In the genomic region with DNA sequence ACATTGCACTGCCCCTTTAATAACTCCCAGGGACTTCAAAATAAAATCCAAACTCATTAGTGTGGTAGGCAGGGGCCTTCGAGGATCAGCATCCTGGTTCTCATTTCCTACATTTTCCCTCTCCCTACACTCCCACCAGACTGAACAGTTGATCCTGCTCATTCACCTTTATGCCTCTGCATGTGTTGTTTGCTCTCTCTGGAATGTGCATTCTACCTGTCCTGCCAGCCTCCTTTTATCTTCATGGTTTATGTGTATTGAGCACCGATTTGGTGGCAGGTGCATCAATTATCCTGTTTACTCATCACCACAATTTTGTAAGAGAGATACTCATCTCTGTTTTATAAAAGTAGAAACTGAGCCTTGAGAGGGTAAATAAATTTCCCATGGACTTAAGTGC, we compare ENCODE assay signal across 16 cellular contexts.
A peak's percentile ranks its signal among the peaks of the same experiment; 100 is the strongest.
DNase-seq lines count a peak whose midpoint lies in the region; ATAC-seq, FAIRE-seq and TF ChIP-seq lines count a peak whose summit lies in the region.
"Had no signal": no experiment of that assay in that cellular context is flagged by ENCODE, and none has a peak within 500 bp of the region (broad histone marks: within the 10 kb centered on the region; RNA-seq: fewer than 3 reads in every experiment).

No MANE protein-coding gene starts in this region.

- peak overlapping the region; percentile 27; the same call in 1 of the 2 replicates for H2BK12ac ChIP-seq in H1 (ENCODE audit: low read depth, low read length)

- no peak overlapping the region for H2BK15ac ChIP-seq in H1 (ENCODE audit: low read length)

- no peak for TF ChIP-seq EP300 in H1 (IDR thresholded peaks at IDR 0.05; ENCODE audit: borderline replicate concordance in 1 of 2, low read depth in 2 of 2, low read length in 2 of 2)

- no peak for TF ChIP-seq RAD21 in H1 (IDR thresholded peaks at IDR 0.05 in 1 of 2, conservative IDR thresholded peaks at IDR 0.05 in 1 of 2; ENCODE audit: low read depth in 2 of 2, low read length in 2 of 2)

- H3K4me3 ChIP-seq in mammary epithelial cell (replicated peaks in 1 of 3; ENCODE audit: insufficient read depth in 1 of 3, low read depth in 2 of 3, low read length in 3 of 3), result no peak overlapping the region
- H3K4me3 ChIP-seq in H1 (ENCODE audit: extremely low read depth in 1 of 4, insufficient read depth in 2 of 4, low read depth in 3 of 4, low read length in 4 of 4), result no peak overlapping the region
- H3K4me3 ChIP-seq in vagina, result no peak overlapping the region
- H3K4me3 ChIP-seq: esophagus muscularis mucosa, GM23338, SJCRH30, upper lobe of right lung had no signal

- CTCF ChIA-PET in MCF 10A (lab: Yijun Ruan, JAX) (interaction anchor here (0.7 to 1.1 kb wide), 3 partner anchors 24 to 123 kb away, joined by 3 to 4 read pairs (median 3); no protein-coding TSS in a partner anchor), mammary epithelial cell (lab: Charles Lee; ENCODE audit: low non-redundant PET) (no interaction called here), H1 (lab: Charles Lee; ENCODE audit: partially characterized antibody) (no interaction called here)

- TF ChIP-seq CTCF in MCF 10A (IDR thresholded peaks at IDR 0.05; ENCODE audit: unreplicated experiment), result no peak
- no peak for TF ChIP-seq CTCF in mammary epithelial cell (conservative IDR thresholded peaks at IDR 0.05 in 1 of 2, IDR thresholded peaks at IDR 0.05 in 1 of 2; ENCODE audit: extremely low read depth in 1 of 2, insufficient read depth in 1 of 2, low read depth in 1 of 2, low read length in 2 of 2)
- no peak for TF ChIP-seq CTCF in H1 (IDR thresholded peaks at IDR 0.05; ENCODE audit: control extremely low read depth in 1 of 3, insufficient read depth in 1 of 3, low read depth in 1 of 3, low read length in 3 of 3)
- TF ChIP-seq CTCF in vagina (IDR thresholded peaks at IDR 0.05), result no peak

- H3K4me2 ChIP-seq in mammary epithelial cell (ENCODE audit: insufficient read depth, low read depth, low read length) (no peak overlapping the region), H1 (ENCODE audit: insufficient read depth in 1 of 2, low read depth in 2 of 2, low read length in 2 of 2) (no peak overlapping the region)
- H3K4me2 ChIP-seq: GM23338 had no signal

- H2BK20ac ChIP-seq in H1 (ENCODE audit: low read length), result no peak overlapping the region

- intact Hi-C loops in MCF 10A (cut with micrococcal nuclease), result no loop called here
- intact Hi-C loops in mammary epithelial cell (cut with micrococcal nuclease), result no loop called here
- intact Hi-C loops in vagina (cut with DNase I), result no loop called here

- no peak for FAIRE-seq in H1 (lab: Jason Lieb, UNC)

- no peak overlapping the region for H2AFZ ChIP-seq in mammary epithelial cell (ENCODE audit: low read depth, low read length)
- H2AFZ ChIP-seq in H1 (ENCODE audit: low read length), result no peak overlapping the region
- H2AFZ ChIP-seq: GM23338 had no signal

- no peak overlapping the region for H2BK5ac ChIP-seq in H1 (ENCODE audit: low read depth, low read length)

- H3K27ac Mint-ChIP-seq in MCF 10A (ENCODE audit: low read depth, unreplicated experiment), result peak overlapping the region; percentile 97
- H3K27ac Mint-ChIP-seq: GM23338 had no signal

- in situ Hi-C loops in mammary epithelial cell (cut with MboI; ENCODE audit: low sequenced_read_pairs in 2 of 2), result no loop called here

- H3K27ac ChIP-seq in mammary epithelial cell (ENCODE audit: insufficient read depth, low read depth, low read length), result no peak overlapping the region
- no peak overlapping the region for H3K27ac ChIP-seq in H1 (ENCODE audit: low read depth, low read length)
- H3K27ac ChIP-seq in vagina, result no peak overlapping the region
- H3K27ac ChIP-seq: esophagus muscularis mucosa, SJCRH30, upper lobe of right lung had no signal

- no peak overlapping the region for H4K8ac ChIP-seq in H1 (ENCODE audit: extremely low read depth, insufficient read depth, low read length)

- H4K20me1 ChIP-seq in mammary epithelial cell (ENCODE audit: insufficient read depth, low read length), result no peaks in the 10 kb centered on the region
- no peaks in the 10 kb centered on the region for H4K20me1 ChIP-seq in H1 (replicated peaks in 1 of 2; ENCODE audit: control insufficient read depth in 1 of 2, insufficient read depth in 2 of 2, low read length in 2 of 2)

- H3K79me1 ChIP-seq in H1 (ENCODE audit: low read depth, low read length), result no peaks in the 10 kb centered on the region

- no peak overlapping the region for H2BK120ac ChIP-seq in H1 (replicated peaks; ENCODE audit: low read depth, low read length)

- H3K27me3 Mint-ChIP-seq in MCF 10A (ENCODE audit: insufficient read depth, unreplicated experiment), result no peaks in the 10 kb centered on the region

- no peak overlapping the region for H4K5ac ChIP-seq in H1 (ENCODE audit: insufficient read length, low read depth, low read length)

- BruUV-seq in MCF 10A (replicated peaks; lab: Mats Ljungman, UMichigan), result no TSS peak
- no TSS peak for BruUV-seq in mammary epithelial cell (replicated peaks; lab: Mats Ljungman, UMichigan)

- H3K27me3 ChIP-seq in mammary epithelial cell (ENCODE audit: insufficient read depth, low read length) (no peaks in the 10 kb centered on the region), H1 (replicated peaks in 1 of 4; ENCODE audit: control insufficient read depth in 3 of 4, extremely low read depth in 1 of 4, insufficient read depth in 3 of 4, low read length in 3 of 4) (no peaks in the 10 kb centered on the region), vagina (no peaks in the 10 kb centered on the region)
- H3K27me3 ChIP-seq: esophagus muscularis mucosa, SJCRH30, upper lobe of right lung had no signal

- POLR2A ChIA-PET in MCF 10A (lab: Yijun Ruan, JAX) (interaction anchor here (0.6 to 6.0 kb wide), 9 partner anchors 13 to 857 kb away, joined by 3 to 67 read pairs (median 5); a partner anchor contains a TSS), H1 (lab: Charles Lee; ENCODE audit: partially characterized antibody) (no interaction called here)

- H3K79me2 ChIP-seq in mammary epithelial cell (ENCODE audit: insufficient read depth, low read length) (no peaks in the 10 kb centered on the region), H1 (ENCODE audit: control insufficient read depth in 1 of 2, insufficient read depth in 2 of 2, low read length in 2 of 2) (no peaks in the 10 kb centered on the region)

- DNase-seq in MCF 10A (ENCODE audit: unreplicated experiment), result no peak
- DNase-seq in mammary epithelial cell, result no peak
- peak; percentile 84 for DNase-seq in NCI-H345 (lab: John Stamatoyannopoulos, UW)
- DNase-seq in H1 (ENCODE audit: low read depth in 1 of 2, low spot score in 2 of 2), result no peak
- DNase-seq in vagina (ENCODE audit: extremely low spot score in 2 of 2), result peak; percentile 19 to 22
- no peak for DNase-seq in stimulated activated naive CD4-positive, alpha-beta T cell (lab: John Stamatoyannopoulos, UW)
- no peak for DNase-seq in RPMI8226
- DNase-seq: activated naive CD4-positive, alpha-beta T cell; mesendoderm; NCI-H1048; SJCRH30; stimulated activated CD4-positive, alpha-beta T cell treated with anti-CD3 and anti-CD28 coated beads, Interleukin-4, amount 100 ng/mL, for 4 hours; upper lobe of right lung had no signal

- ATAC-seq in GM21447 (IDR thresholded peaks at IDR 0.05; ENCODE audit: unreplicated experiment), result no peak
- ATAC-seq: GM23338, upper lobe of right lung had no signal

- H3K9me3 Mint-ChIP-seq in MCF 10A (ENCODE audit: unreplicated experiment), result no peaks in the 10 kb centered on the region

- peaks cover 13% of the 10 kb centered on the region for H3K36me3 Mint-ChIP-seq in MCF 10A (ENCODE audit: insufficient read depth, unreplicated experiment)

- H2AK5ac ChIP-seq in H1 (ENCODE audit: low read depth, low read length), result no peak overlapping the region

- H3K23ac ChIP-seq in H1 (ENCODE audit: insufficient read length), result no peak overlapping the region

- no peak overlapping the region for H3K4ac ChIP-seq in H1 (replicated peaks; ENCODE audit: insufficient read length, low read depth, low read length)

- no peak overlapping the region for H3K4me3 Mint-ChIP-seq in MCF 10A (ENCODE audit: unreplicated experiment)
- H3K4me3 Mint-ChIP-seq: GM23338 had no signal

- H3K4me1 ChIP-seq in mammary epithelial cell (ENCODE audit: insufficient read depth, low read length) (peaks cover 23% of the 10 kb centered on the region), H1 (replicated peaks in 1 of 4; ENCODE audit: control insufficient read depth in 3 of 4, insufficient read depth in 4 of 4, low read length in 3 of 4) (0 out of 7 replicates have a peak, but pooled peaks cover 0 to 3% (median under 1%) of the 10 kb centered on the region in 4 experiments), vagina (peaks cover 22% of the 10 kb centered on the region)

- WGBS in mammary epithelial cell (ENCODE audit: low coverage, missing lambda C conversion rate), result 13% methylated on average over 2 of the region's 2 CpGs
- 91% methylated on average over 2 of the region's 2 CpGs; no CpG with 5 or more reads in 1 of the 2 experiments for WGBS in H1 (ENCODE audit: extremely low coverage in 1 of 2, insufficient coverage in 1 of 2, insufficient read length in 1 of 2, insufficient replicate concordance in 2 of 2, low coverage in 1 of 2, low lambda C conversion rate in 2 of 2, missing lambda C conversion rate in 1 of 2), 2 experiments

- dilution Hi-C loops in mammary epithelial cell (cut with HindIII; ENCODE audit: low sequenced_read_pairs), result no loop called here

- no peaks in the 10 kb centered on the region; the same call in 1 of the 2 replicates for H3K23me2 ChIP-seq in H1 (ENCODE audit: low read depth, low read length)

- H3K4me1 Mint-ChIP-seq in MCF 10A (ENCODE audit: insufficient read depth, unreplicated experiment), result peaks cover 51% of the 10 kb centered on the region

- H3K14ac ChIP-seq in H1 (ENCODE audit: insufficient read length), result no peak overlapping the region

- no peaks in the 10 kb centered on the region for H3K36me3 ChIP-seq in mammary epithelial cell (ENCODE audit: insufficient read depth, low read length)
- H3K36me3 ChIP-seq in H1 (ENCODE audit: control insufficient read depth in 2 of 4, insufficient read depth in 4 of 4, low read length in 3 of 4), result no peaks in the 10 kb centered on the region; a peak in 1 of 8 replicates
- no peaks in the 10 kb centered on the region for H3K36me3 ChIP-seq in vagina
- H3K36me3 ChIP-seq: esophagus muscularis mucosa, SJCRH30, upper lobe of right lung had no signal

- no peak overlapping the region for H3K18ac ChIP-seq in H1 (ENCODE audit: extremely low read depth, low read length)

- H3K9ac ChIP-seq in mammary epithelial cell (ENCODE audit: insufficient read depth, low read length), result no peak overlapping the region
- H3K9ac ChIP-seq in H1 (replicated peaks in 1 of 4; ENCODE audit: extremely low read depth in 1 of 4, low read depth in 3 of 4, low read length in 3 of 4), result no peak overlapping the region

- no peaks in the 10 kb centered on the region for H3K9me3 ChIP-seq in mammary epithelial cell (replicated peaks; ENCODE audit: insufficient read depth, low read length)
- no peaks in the 10 kb centered on the region for H3K9me3 ChIP-seq in H1 (ENCODE audit: insufficient read depth in 2 of 2, low read depth in 1 of 2, low read length in 1 of 2)
- no peaks in the 10 kb centered on the region for H3K9me3 ChIP-seq in vagina
- H3K9me3 ChIP-seq: esophagus muscularis mucosa, SJCRH30, upper lobe of right lung had no signal

- H4K91ac ChIP-seq in H1 (replicated peaks; ENCODE audit: insufficient read length, low read length), result no peak overlapping the region

- no peak overlapping the region for H3K56ac ChIP-seq in H1 (replicated peaks; ENCODE audit: insufficient read length, low read depth, low read length)

- TF ChIP-seq POLR2A in H1 (IDR thresholded peaks at IDR 0.05; ENCODE audit: control extremely low read depth in 1 of 2, low read depth in 2 of 2, low read length in 2 of 2), result no peak
- no peak for TF ChIP-seq POLR2A in vagina (IDR thresholded peaks at IDR 0.05)

Comparison
In these comparisons a context has a peak if more than half of its experiments do, and no peak if none do; other contexts are left out.
1. DNase-seq: peak in NCI-H345 (single experiment) and vagina (2 of 2); none in MCF 10A (single experiment), mammary epithelial cell (single experiment), H1 (0 of 2), stimulated activated naive CD4-positive, alpha-beta T cell (0 of 6) and RPMI8226 (single experiment).